8 cellular contexts compared by ENCODE assay signal in the genomic region with DNA sequence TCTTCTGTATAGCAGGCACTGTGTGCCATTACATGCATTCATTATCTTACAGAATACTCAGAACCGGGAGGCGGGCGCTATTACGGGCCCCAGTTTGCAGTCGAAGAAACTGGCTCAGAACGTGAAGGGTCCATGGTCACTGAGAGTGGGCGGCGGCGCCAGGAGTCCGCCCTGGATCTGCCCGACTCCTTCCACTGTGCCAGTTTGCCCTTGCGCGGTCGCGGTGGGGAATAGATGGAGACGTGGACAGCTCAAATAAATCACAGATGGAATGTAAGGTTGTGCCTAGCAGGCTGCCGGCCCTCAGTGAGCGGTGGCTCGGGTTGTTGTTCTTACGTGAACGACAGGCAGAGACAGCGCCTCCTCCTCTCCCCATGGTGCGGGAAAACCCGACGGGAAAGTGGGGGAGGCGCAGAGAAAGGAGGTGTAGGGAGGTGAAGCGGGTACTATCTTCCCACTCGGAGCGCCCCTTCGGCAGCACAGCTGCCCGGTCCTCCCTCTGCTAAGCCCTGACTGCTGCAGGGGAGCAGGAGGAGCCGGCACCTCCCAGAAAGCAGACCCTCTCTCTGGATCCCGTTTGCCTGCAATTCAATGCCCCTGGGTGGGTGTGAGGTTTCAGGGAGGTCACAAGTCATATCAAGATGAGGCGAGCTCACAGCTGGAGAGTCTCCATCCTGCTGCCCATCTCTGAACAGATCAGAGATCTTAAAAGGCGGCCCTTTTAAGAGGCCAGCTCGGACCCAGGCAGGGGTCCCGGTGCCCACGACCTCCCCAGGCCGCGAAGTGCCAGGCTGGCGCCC.
DNase-seq lines count a peak whose midpoint lies in the region; ATAC-seq and TF ChIP-seq lines count a peak whose summit lies in the region.

No MANE protein-coding gene starts in this region.

- H3K4me3 ChIP-seq in GM12864 (ENCODE audit: low read depth, low read length) (peak overlapping the region; percentile 49), adipocyte (ENCODE audit: low read length) (peak overlapping the region; percentile 65), iPS-11a (ENCODE audit: low read depth, low read length) (peak overlapping the region; percentile 14), skeletal muscle cell (ENCODE audit: low read depth, low read length) (peak overlapping the region; percentile 31)

- no peaks in the 10 kb centered on the region for H3K9me3 ChIP-seq in adipocyte (ENCODE audit: control insufficient read depth, low read length)

- TF ChIP-seq CTCF in GM12864 (IDR thresholded peaks at IDR 0.05; ENCODE audit: low read depth, low read length, missing control alignments) = no peak

- no peaks in the 10 kb centered on the region for H3K36me3 ChIP-seq in adipocyte (ENCODE audit: control insufficient read depth, insufficient read depth, low read length, severe bottlenecking)

- H3K4me1 ChIP-seq in adipocyte (ENCODE audit: control insufficient read depth, insufficient read depth, low read length) = peaks cover 35% of the 10 kb centered on the region

- no peak for ATAC-seq in HG02840 (IDR thresholded peaks at IDR 0.05; ENCODE audit: low FRiP score, unreplicated experiment)
- no peak for ATAC-seq in GM19455 (IDR thresholded peaks at IDR 0.05; ENCODE audit: unreplicated experiment)

- peaks cover 13% of the 10 kb centered on the region for H3K27me3 ChIP-seq in adipocyte (replicated peaks; ENCODE audit: control insufficient read depth, insufficient read depth, low read length)

- no peak for DNase-seq in GM12864 (ENCODE audit: low read depth)
- DNase-seq in NCI-H345 treated with DMSO at 0.1 percent for 48 hours (lab: John Stamatoyannopoulos, UW; ENCODE audit: unreplicated experiment) = peak; percentile 48
- no peak for DNase-seq in adipocyte (ENCODE audit: low read depth)
- no peak for DNase-seq in skeletal muscle cell (ENCODE audit: low read depth)
- DNase-seq in D341Med (ENCODE audit: low spot score) = no peak

- H3K9ac ChIP-seq in adipocyte (ENCODE audit: low read length) = peak overlapping the region; percentile 42

Comparison
In these comparisons a context has a peak if more than half of its experiments do, and no peak if none do; other contexts are left out.
1. H3K4me3 ChIP-seq: peak in every context shown above with its lines; median percentile 65 in adipocyte; 49 in GM12864; 31 in skeletal muscle cell; 14 in iPS-11a.